ENCODE assay signal across 1 cellular context in genomic region chr6:49980898-49981297, GRCh38.
TF ChIP-seq lines count a peak whose summit lies in the region.

No MANE protein-coding gene starts in this region.

TF ChIP-seq in SK-N-SH treated with all-trans-retinoic acid at 6 μM for 48 hours, 23 proteins besides CTCF, POLR2A, EP300 and RAD21 (continued from another document):
- TF ChIP-seq OSR1 (CRISPR knock-in tag; IDR thresholded peaks at IDR 0.05) = no peak
- no peak for TF ChIP-seq ESRRG (CRISPR knock-in tag; IDR thresholded peaks at IDR 0.05)
- no peak for TF ChIP-seq CSDC2 (CRISPR knock-in tag; IDR thresholded peaks at IDR 0.05)
- no peak for TF ChIP-seq BACH2 (CRISPR knock-in tag; IDR thresholded peaks at IDR 0.05; ENCODE audit: borderline replicate concordance)
- no peak for TF ChIP-seq SNAI2 (CRISPR knock-in tag; IDR thresholded peaks at IDR 0.05)
- no peak for TF ChIP-seq TCF4 (CRISPR knock-in tag; IDR thresholded peaks at IDR 0.05; ENCODE audit: borderline replicate concordance)
- no peak for TF ChIP-seq ZC3H10 (CRISPR knock-in tag; IDR thresholded peaks at IDR 0.05)
